ENCODE assay signal across 16 cellular contexts in genomic region chr1:10546896-10547295, GRCh38.
DNase-seq lines count a peak whose midpoint lies in the region; ATAC-seq and TF ChIP-seq lines count a peak whose summit lies in the region.
"Had no signal": no experiment of that assay in that cellular context is flagged by ENCODE, and none has a peak within 500 bp of the region (broad histone marks: within the 10 kb centered on the region; RNA-seq: fewer than 3 reads in every experiment).

No MANE protein-coding gene starts in this region.

- no peak overlapping the region for H3K4me2 ChIP-seq in mesendoderm (ENCODE audit: low read length)
- H3K4me2 ChIP-seq: BLaER1 treated with 17β-estradiol and CSF1 and Interleukin-3, amounts not matched to agents 10 nM and 100 nM had no signal

- ATAC-seq in HG03354 (IDR thresholded peaks at IDR 0.05; ENCODE audit: poor library complexity, severe bottlenecking, unreplicated experiment) (no peak), HG03025 (IDR thresholded peaks at IDR 0.05; ENCODE audit: low FRiP score, unreplicated experiment) (no peak)
- ATAC-seq: GM12878 had no signal

- H3K23ac ChIP-seq in mesendoderm (ENCODE audit: low read length): no peak overlapping the region

- no peak overlapping the region for H3K4ac ChIP-seq in mesendoderm (ENCODE audit: low read depth, low read length)

- H3K9me3 Mint-ChIP-seq in HFFc6: no peaks in the 10 kb centered on the region
- H3K9me3 Mint-ChIP-seq in endodermal cell: no peaks in the 10 kb centered on the region
- H3K9me3 Mint-ChIP-seq in mesothelial cell of epicardium: no peaks in the 10 kb centered on the region
- H3K9me3 Mint-ChIP-seq: CD4-positive, CD25-positive, alpha-beta regulatory T cell had no signal

- no peaks in the 10 kb centered on the region for H3K9me3 ChIP-seq in endodermal cell (ENCODE audit: control insufficient read depth, low read length)
- H3K9me3 ChIP-seq: BLaER1 treated with 17β-estradiol and CSF1 and Interleukin-3, amounts not matched to agents 10 nM and 100 nM; HAP-1 had no signal

- DNase-seq in HFFc6 (no peak), endodermal cell (no peak), mesendoderm (no peak), mesothelial cell of epicardium (ENCODE audit: low spot score in 2 of 2, unreplicated experiment in 2 of 2) (no peak), COLO668 (lab: John Stamatoyannopoulos, UW; ENCODE audit: unreplicated experiment) (no peak)
- DNase-seq: ACHN; Calu3; CD4-positive, CD25-positive, alpha-beta regulatory T cell; DMS 273 treated with DMSO at 0.1 percent for 48 hours; GOT3; KBM-7 had no signal

- H2BK120ac ChIP-seq in mesendoderm (ENCODE audit: low read depth, low read length): no peak overlapping the region

- peak overlapping the region; percentile 8; the same call in 1 of the 2 replicates for H3K27ac Mint-ChIP-seq in HFFc6
- peak overlapping the region; percentile 46 for H3K27ac Mint-ChIP-seq in endodermal cell
- no peak overlapping the region for H3K27ac Mint-ChIP-seq in mesothelial cell of epicardium
- H3K27ac Mint-ChIP-seq: CD4-positive, CD25-positive, alpha-beta regulatory T cell had no signal

- no peak overlapping the region for H3K9ac ChIP-seq in endodermal cell (ENCODE audit: extremely low read depth, low read length, poor library complexity, severe bottlenecking)
- no peak overlapping the region for H3K9ac ChIP-seq in mesendoderm (ENCODE audit: low read length)
- H3K9ac ChIP-seq: BLaER1 treated with 17β-estradiol and CSF1 and Interleukin-3, amounts not matched to agents 10 nM and 100 nM had no signal

- no peak overlapping the region for H2BK5ac ChIP-seq in mesendoderm (ENCODE audit: low read length)

- H2AK5ac ChIP-seq in mesendoderm (ENCODE audit: low read length): no peak overlapping the region

- no peaks in the 10 kb centered on the region for H3K27me3 ChIP-seq in endodermal cell (ENCODE audit: control insufficient read depth, insufficient read depth, low read length, poor library complexity, severe bottlenecking)
- H3K27me3 ChIP-seq in mesendoderm (ENCODE audit: insufficient read depth, low read length, poor library complexity): peaks cover 2% of the 10 kb centered on the region
- H3K27me3 ChIP-seq: BLaER1 treated with 17β-estradiol and CSF1 and Interleukin-3, amounts not matched to agents 10 nM and 100 nM had no signal

- H3K56ac ChIP-seq in mesendoderm (ENCODE audit: low read length): peak overlapping the region; percentile 27

- H3K4me3 Mint-ChIP-seq in HFFc6 (no peak overlapping the region), endodermal cell (no peak overlapping the region), mesothelial cell of epicardium (no peak overlapping the region)
- H3K4me3 Mint-ChIP-seq: CD4-positive, CD25-positive, alpha-beta regulatory T cell had no signal

- H3K4me1 ChIP-seq in endodermal cell (ENCODE audit: control insufficient read depth, insufficient read depth, low read length) (no peaks in the 10 kb centered on the region), mesendoderm (ENCODE audit: control insufficient read depth, low read depth, low read length) (peaks cover 2% of the 10 kb centered on the region)
- H3K4me1 ChIP-seq: BLaER1 treated with 17β-estradiol and CSF1 and Interleukin-3, amounts not matched to agents 10 nM and 100 nM; HAP-1 had no signal

- peaks cover 11% of the 10 kb centered on the region for H3K36me3 ChIP-seq in endodermal cell (ENCODE audit: control insufficient read depth, insufficient read depth, low read length)
- H3K36me3 ChIP-seq in mesendoderm (ENCODE audit: control insufficient read depth, insufficient read depth, low read length): no peaks in the 10 kb centered on the region
- H3K36me3 ChIP-seq: HAP-1 had no signal

- peaks cover 4% of the 10 kb centered on the region for H3K79me1 ChIP-seq in mesendoderm (ENCODE audit: low read length)

- H3K79me2 ChIP-seq in mesendoderm (ENCODE audit: control insufficient read depth, insufficient read depth, low read length): no peaks in the 10 kb centered on the region

- H3K27me3 Mint-ChIP-seq in HFFc6 (ENCODE audit: insufficient read depth) (no peaks in the 10 kb centered on the region; the same call in 1 of the 2 replicates), endodermal cell (ENCODE audit: insufficient read depth) (no peaks in the 10 kb centered on the region), mesothelial cell of epicardium (ENCODE audit: low read depth) (no peaks in the 10 kb centered on the region)
- H3K27me3 Mint-ChIP-seq: CD4-positive, CD25-positive, alpha-beta regulatory T cell had no signal

- H3K18ac ChIP-seq in mesendoderm (ENCODE audit: low read length): no peak overlapping the region

- no peak overlapping the region for H3K4me3 ChIP-seq in endodermal cell (ENCODE audit: low read length)
- H3K4me3 ChIP-seq in mesendoderm (ENCODE audit: low read length): no peak overlapping the region
- H3K4me3 ChIP-seq: BLaER1 treated with 17β-estradiol and CSF1 and Interleukin-3, amounts not matched to agents 10 nM and 100 nM; GM12878; HAP-1 had no signal

- WGBS in endodermal cell (ENCODE audit: insufficient coverage in 1 of 2, insufficient read length in 1 of 2), 2 experiments: 68 to 69% methylated on average over 1 of the region's 1 CpG
- WGBS in mesendoderm (ENCODE audit: extremely low coverage, insufficient coverage, low lambda C conversion rate): no CpG with 5 or more reads among the region's 1 CpG

- no peak overlapping the region for H3K27ac ChIP-seq in endodermal cell (ENCODE audit: low read depth, low read length)
- no peak overlapping the region for H3K27ac ChIP-seq in mesendoderm (ENCODE audit: low read depth, low read length)
- H3K27ac ChIP-seq: BLaER1 treated with 17β-estradiol and CSF1 and Interleukin-3, amounts not matched to agents 10 nM and 100 nM had no signal

- H3K36me3 Mint-ChIP-seq in HFFc6 (ENCODE audit: low read depth) (peaks cover 10% of the 10 kb centered on the region), endodermal cell (ENCODE audit: low read depth) (peaks cover 14% of the 10 kb centered on the region), mesothelial cell of epicardium (peaks cover 16% of the 10 kb centered on the region)

- H3K4me1 Mint-ChIP-seq in HFFc6 (ENCODE audit: low read depth): peaks cover 22% of the 10 kb centered on the region
- H3K4me1 Mint-ChIP-seq in endodermal cell: peaks cover 23% of the 10 kb centered on the region
- H3K4me1 Mint-ChIP-seq in mesothelial cell of epicardium: no peaks in the 10 kb centered on the region

- H4K5ac ChIP-seq in mesendoderm (ENCODE audit: low read length): no peak overlapping the region

- H2BK15ac ChIP-seq in mesendoderm (replicated peaks; ENCODE audit: low read depth): no peak overlapping the region

- no peak for TF ChIP-seq CTCF in HFFc6 (IDR thresholded peaks at IDR 0.05)
- TF ChIP-seq CTCF in endodermal cell (conservative IDR thresholded peaks at IDR 0.05): no peak
- no peak for TF ChIP-seq CTCF in mesothelial cell of epicardium (IDR thresholded peaks at IDR 0.05; ENCODE audit: unreplicated experiment)

- no peak overlapping the region for H4K8ac ChIP-seq in mesendoderm (ENCODE audit: low read depth, low read length)
